In genomic region chr2:37291680-37292079, GRCh38 we compare ENCODE assay signal across 19 cellular contexts.
"Had no signal": no experiment of that assay in that cellular context is flagged by ENCODE, and none has a peak within 500 bp of the region (broad histone marks: within the 10 kb centered on the region; RNA-seq: fewer than 3 reads in every experiment).

No MANE protein-coding gene starts in this region.

- FAIRE-seq: frontal cortex, islet of Langerhans had no signal

- H3K36me3 ChIP-seq: colonic mucosa had no signal

- H3K27me3 ChIP-seq: colonic mucosa, heart right ventricle, spleen had no signal

- H3K27ac ChIP-seq: colonic mucosa, heart right ventricle, psoas muscle, spleen had no signal

- H3K9me3 ChIP-seq: colonic mucosa, heart right ventricle, psoas muscle, spleen had no signal

- H3K27ac Mint-ChIP-seq: nephron progenitor cell had no signal

- H3K4me3 Mint-ChIP-seq: naive thymus-derived CD4-positive, alpha-beta T cell; nephron progenitor cell had no signal

- ATAC-seq: esophagus mucosa; heart right ventricle; naive thymus-derived CD4-positive, alpha-beta T cell; psoas muscle; sciatic nerve had no signal

- DNase-seq: colonic mucosa; effector CD8-positive, alpha-beta T cell; heart right ventricle; hypothalamus; kidney glomerular epithelial cell; naive thymus-derived CD4-positive, alpha-beta T cell; nephron progenitor cell; psoas muscle; retina; spleen; stimulated activated CD4-positive, alpha-beta T cell treated with anti-CD3 and anti-CD28 coated beads, Interleukin-15, amount 100 ng/mL, for 24 hours; stimulated activated CD4-positive, alpha-beta T cell treated with anti-CD3 and anti-CD28 coated beads, Interleukin-2, amount 100 ng/mL, for 24 hours; stimulated activated CD4-positive, alpha-beta T cell treated with anti-CD3 and anti-CD28 coated beads, Interleukin-4, amount 100 ng/mL, for 4 hours; stimulated activated naive CD4-positive, alpha-beta T cell treated with Interleukin-2 at 50 U/mL for 16 hours; trophoblast cell had no signal

- H3K9me3 Mint-ChIP-seq: naive thymus-derived CD4-positive, alpha-beta T cell; nephron progenitor cell had no signal

- H3K4me3 ChIP-seq: colonic mucosa, heart right ventricle, psoas muscle, spleen had no signal

- H3K27me3 Mint-ChIP-seq: naive thymus-derived CD4-positive, alpha-beta T cell had no signal

- H3K4me1 Mint-ChIP-seq: nephron progenitor cell had no signal
